Comparison of ENCODE assay signal across 16 cellular contexts in the genomic region with DNA sequence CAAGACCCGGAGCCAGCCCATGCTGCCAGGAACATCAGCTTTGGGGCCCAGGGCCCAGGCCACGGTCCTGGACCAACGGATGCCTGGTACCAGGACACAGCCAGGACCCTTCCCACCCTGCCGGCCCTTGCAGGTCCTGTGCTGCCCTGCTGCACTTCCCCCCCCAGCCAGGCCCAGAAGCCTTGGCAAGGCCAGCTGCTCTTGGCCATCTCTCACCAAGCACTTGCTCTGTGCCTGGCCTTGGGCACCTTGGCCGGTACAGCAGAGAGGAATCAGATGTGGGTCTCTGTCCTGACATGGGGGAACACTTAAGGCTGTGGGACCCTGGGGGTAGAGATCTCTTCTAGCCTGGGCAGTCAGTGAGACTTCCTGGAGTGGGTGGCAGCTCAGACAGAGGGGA. TPM values are rescaled to one million over a fixed set of nuclear protein-coding genes. Genes with fewer than 3 reads are reported as not detected.
DNase-seq lines count a peak whose midpoint lies in the region; ATAC-seq lines count a peak whose summit lies in the region.
"Had no signal": no experiment of that assay in that cellular context is flagged by ENCODE, and none has a peak within 500 bp of the region (broad histone marks: within the 10 kb centered on the region; RNA-seq: fewer than 3 reads in every experiment).

No MANE protein-coding gene starts in this region.

- H3K4me1 ChIP-seq in skeletal muscle tissue (ENCODE audit: control insufficient read depth in 3 of 3, insufficient read depth in 3 of 3, low read length in 3 of 3): peaks cover 94 to 99% (median 97%) of the 10 kb centered on the region in 3 donors

- H3K27me3 ChIP-seq in skeletal muscle tissue (ENCODE audit: control insufficient read depth in 3 of 3, insufficient read depth in 3 of 3, low read length in 3 of 3): no peaks in the 10 kb centered on the region
- H3K27me3 ChIP-seq: colonic mucosa, esophagus muscularis mucosa, heart left ventricle, transverse colon had no signal

- CTCF ChIA-PET in activated CD4-positive, alpha-beta memory T cell treated with anti-CD3 and anti-CD28 coated beads for 36 hours (lab: Charles Lee): interaction anchor here (0.8 to 6.9 kb wide), 3 partner anchors 10 to 28 kb away, joined by 3 to 61 read pairs (median 3); no protein-coding TSS in a partner anchor

- ATAC-seq in effector memory CD8-positive, alpha-beta T cell (replicated peaks): no peak
- no peak for ATAC-seq in HG02623 (IDR thresholded peaks at IDR 0.05; ENCODE audit: unreplicated experiment)
- ATAC-seq: heart left ventricle had no signal

- peaks cover 34% of the 10 kb centered on the region for H3K36me3 Mint-ChIP-seq in T-helper 2 cell treated with Interferon-gamma antibody and Interleukin-4, amounts not matched to agents 5 μg/mL and 100 μg/mL, for 36 hours (ENCODE audit: low read depth)
- H3K36me3 Mint-ChIP-seq in activated CD4-positive, alpha-beta memory T cell treated with anti-CD3 and anti-CD28 coated beads for 36 hours: peaks cover 5% of the 10 kb centered on the region
- H3K36me3 Mint-ChIP-seq in effector memory CD8-positive, alpha-beta T cell (ENCODE audit: insufficient read depth): peaks cover 20% of the 10 kb centered on the region

- no peaks in the 10 kb centered on the region for H3K9me3 Mint-ChIP-seq in T-helper 2 cell treated with Interferon-gamma antibody and Interleukin-4, amounts not matched to agents 5 μg/mL and 100 μg/mL, for 36 hours
- no peaks in the 10 kb centered on the region for H3K9me3 Mint-ChIP-seq in activated CD4-positive, alpha-beta memory T cell treated with anti-CD3 and anti-CD28 coated beads for 36 hours
- no peaks in the 10 kb centered on the region for H3K9me3 Mint-ChIP-seq in effector memory CD8-positive, alpha-beta T cell

- intact Hi-C loops in activated CD4-positive, alpha-beta memory T cell treated with anti-CD3 and anti-CD28 coated beads for 36 hours (cut with micrococcal nuclease): no loop called here

- H3K4me3 ChIP-seq in skeletal muscle tissue (ENCODE audit: low read length in 3 of 3): peak overlapping the region in 2 of 3 donors; percentile 50 to 63
- H3K4me3 ChIP-seq: colonic mucosa, esophagus muscularis mucosa, heart left ventricle, transverse colon had no signal

- peak overlapping the region; percentile 92 for H3K27ac ChIP-seq in skeletal muscle tissue (ENCODE audit: low read depth, low read length)
- H3K27ac ChIP-seq: colonic mucosa, heart left ventricle, transverse colon had no signal

- POLR2A ChIA-PET in activated CD4-positive, alpha-beta memory T cell treated with anti-CD3 and anti-CD28 coated beads for 36 hours (lab: Charles Lee): no interaction called here

- peak overlapping the region; percentile 44 for H3K4me3 Mint-ChIP-seq in T-helper 2 cell treated with Interferon-gamma antibody and Interleukin-4, amounts not matched to agents 5 μg/mL and 100 μg/mL, for 36 hours
- no peak overlapping the region for H3K4me3 Mint-ChIP-seq in activated CD4-positive, alpha-beta memory T cell treated with anti-CD3 and anti-CD28 coated beads for 36 hours
- peak overlapping the region; percentile 87 to 88 for H3K4me3 Mint-ChIP-seq in effector memory CD8-positive, alpha-beta T cell

- DNase-seq in T-helper 2 cell treated with Interferon-gamma antibody and Interleukin-4, amounts not matched to agents 5 μg/mL and 100 μg/mL, for 36 hours (ENCODE audit: low spot score): no peak
- DNase-seq in T-helper 2 cell: no peak
- DNase-seq in activated CD4-positive, alpha-beta memory T cell treated with anti-CD3 and anti-CD28 coated beads for 36 hours: no peak
- DNase-seq in effector memory CD8-positive, alpha-beta T cell: no peak
- DNase-seq in ecto neural progenitor cell (ENCODE audit: low spot score): no peak
- no peak for DNase-seq in midbrain (lab: John Stamatoyannopoulos, UW)
- DNase-seq: 8988T, amniotic stem cell, colonic mucosa, GDM1, heart left ventricle, kidney, transverse colon had no signal

- no peaks in the 10 kb centered on the region for H3K27me3 Mint-ChIP-seq in T-helper 2 cell treated with Interferon-gamma antibody and Interleukin-4, amounts not matched to agents 5 μg/mL and 100 μg/mL, for 36 hours (ENCODE audit: low read depth)
- H3K27me3 Mint-ChIP-seq in activated CD4-positive, alpha-beta memory T cell treated with anti-CD3 and anti-CD28 coated beads for 36 hours: no peaks in the 10 kb centered on the region
- no peaks in the 10 kb centered on the region for H3K27me3 Mint-ChIP-seq in effector memory CD8-positive, alpha-beta T cell

- H3K4me1 Mint-ChIP-seq in T-helper 2 cell treated with Interferon-gamma antibody and Interleukin-4, amounts not matched to agents 5 μg/mL and 100 μg/mL, for 36 hours (ENCODE audit: low read depth): peaks cover 43% of the 10 kb centered on the region
- H3K4me1 Mint-ChIP-seq in activated CD4-positive, alpha-beta memory T cell treated with anti-CD3 and anti-CD28 coated beads for 36 hours (ENCODE audit: low read depth): peaks cover 49% of the 10 kb centered on the region
- H3K4me1 Mint-ChIP-seq in effector memory CD8-positive, alpha-beta T cell (ENCODE audit: low read depth in 2 of 2): peaks cover 74 to 84% of the 10 kb centered on the region in 2 donors

- peaks cover 0 to 4% (median 2%) of the 10 kb centered on the region in 3 donors for H3K36me3 ChIP-seq in skeletal muscle tissue (ENCODE audit: control insufficient read depth in 3 of 3, insufficient read depth in 3 of 3, low read length in 3 of 3)
- H3K36me3 ChIP-seq: colonic mucosa, heart left ventricle, transverse colon had no signal

- no peaks in the 10 kb centered on the region for H3K9me3 ChIP-seq in skeletal muscle tissue (ENCODE audit: control insufficient read depth in 3 of 3, low read length in 3 of 3)
- H3K9me3 ChIP-seq: colonic mucosa, esophagus muscularis mucosa, heart left ventricle, transverse colon had no signal

- peak overlapping the region; percentile 66 for H3K27ac Mint-ChIP-seq in T-helper 2 cell treated with Interferon-gamma antibody and Interleukin-4, amounts not matched to agents 5 μg/mL and 100 μg/mL, for 36 hours
- peak overlapping the region; percentile 95 for H3K27ac Mint-ChIP-seq in activated CD4-positive, alpha-beta memory T cell treated with anti-CD3 and anti-CD28 coated beads for 36 hours
- peak overlapping the region; percentile 98 for H3K27ac Mint-ChIP-seq in effector memory CD8-positive, alpha-beta T cell

- peak overlapping the region; percentile 46 to 82 (median 59) for H3K9ac ChIP-seq in skeletal muscle tissue (ENCODE audit: low read depth in 1 of 3, low read length in 3 of 3)

RNA-seq across cellular contexts. Expression of a gene that starts 28.9 kb away (rescaled TPM):
- 10 to 100 TPM; 55.4 to 58.2 TPM for total RNA-seq in activated CD4-positive, alpha-beta memory T cell treated with anti-CD3 and anti-CD28 coated beads for 36 hours
- total RNA-seq in skeletal muscle tissue: 597 TPM

Comparison
In these comparisons a context has a peak if more than half of its experiments do, and no peak if none do; other contexts are left out.
1. RNA of a gene that starts 28.9 kb away (total RNA-seq): 597 TPM in skeletal muscle tissue (single experiment); 55.4 to 58.2 TPM in activated CD4-positive, alpha-beta memory T cell treated with anti-CD3 and anti-CD28 coated beads for 36 hours; every median in the first group is over 10 times any median in the second.
2. Peak in every context shown above with its lines, with median percentiles within 50 percentile points of each other: H3K27ac Mint-ChIP-seq.